8 cellular contexts compared by ENCODE assay signal in genomic region chr2:173966274-173967098, GRCh38. TPM values are rescaled to one million over a fixed set of nuclear protein-coding genes. Genes with fewer than 3 reads are reported as not detected.
DNase-seq lines count a peak whose midpoint lies in the region; ATAC-seq and TF ChIP-seq lines count a peak whose summit lies in the region.

No MANE protein-coding gene starts in this region.

- no peak for TF ChIP-seq CTCF in thoracic aorta (IDR thresholded peaks at IDR 0.05)

- peak overlapping the region; percentile 84 for H3K4me3 Mint-ChIP-seq in activated CD8-positive, alpha-beta memory T cell treated with anti-CD3 and anti-CD28 coated beads, Interleukin-2, amount 10 ng/mL, durations not matched to agents 7 days and 5 days
- peak overlapping the region; percentile 96 for H3K4me3 Mint-ChIP-seq in activated naive CD8-positive, alpha-beta T cell treated with anti-CD3 and anti-CD28 coated beads for 36 hours

- H3K4me1 ChIP-seq in thoracic aorta (ENCODE audit: control insufficient read depth in 1 of 2, low read depth in 2 of 2) = peaks cover 10 to 30% of the 10 kb centered on the region in 2 donors

- no peaks in the 10 kb centered on the region for H3K27me3 ChIP-seq in thoracic aorta (replicated peaks; ENCODE audit: insufficient read depth)

- H3K9me3 Mint-ChIP-seq in activated CD8-positive, alpha-beta memory T cell treated with anti-CD3 and anti-CD28 coated beads, Interleukin-2, amount 10 ng/mL, durations not matched to agents 7 days and 5 days (ENCODE audit: low read depth) = no peaks in the 10 kb centered on the region
- H3K9me3 Mint-ChIP-seq in activated naive CD8-positive, alpha-beta T cell treated with anti-CD3 and anti-CD28 coated beads for 36 hours = no peaks in the 10 kb centered on the region

- no peak for ATAC-seq in activated CD8-positive, alpha-beta memory T cell treated with anti-CD3 and anti-CD28 coated beads, Interleukin-2, amount 10 ng/mL, durations not matched to agents 7 days and 5 days
- ATAC-seq in thoracic aorta (ENCODE audit: insufficient number of reproducible peaks, low FRiP score, low read depth) (no peak), HG02970 (IDR thresholded peaks at IDR 0.05; ENCODE audit: low FRiP score, unreplicated experiment) (no peak)

- CTCF ChIA-PET in activated CD8-positive, alpha-beta memory T cell treated with anti-CD3 and anti-CD28 coated beads, Interleukin-2, amount 10 ng/mL, durations not matched to agents 7 days and 5 days (lab: Charles Lee) = interaction anchor here (0.8 to 1.5 kb wide), 2 partner anchors 10 to 282 kb away, joined by 3 read pairs; partner anchors contain the start of gene OLA1

- H3K9me3 ChIP-seq in thoracic aorta = no peaks in the 10 kb centered on the region

- H3K27ac ChIP-seq in thoracic aorta = peak overlapping the region; percentile 100

- peaks cover 1% of the 10 kb centered on the region for H3K27me3 Mint-ChIP-seq in activated CD8-positive, alpha-beta memory T cell treated with anti-CD3 and anti-CD28 coated beads, Interleukin-2, amount 10 ng/mL, durations not matched to agents 7 days and 5 days
- H3K27me3 Mint-ChIP-seq in activated naive CD8-positive, alpha-beta T cell treated with anti-CD3 and anti-CD28 coated beads for 36 hours = no peaks in the 10 kb centered on the region

- H3K36me3 ChIP-seq in thoracic aorta = no peaks in the 10 kb centered on the region

- H3K4me1 Mint-ChIP-seq in activated CD8-positive, alpha-beta memory T cell treated with anti-CD3 and anti-CD28 coated beads, Interleukin-2, amount 10 ng/mL, durations not matched to agents 7 days and 5 days = peaks cover 20% of the 10 kb centered on the region
- peaks cover 23% of the 10 kb centered on the region for H3K4me1 Mint-ChIP-seq in activated naive CD8-positive, alpha-beta T cell treated with anti-CD3 and anti-CD28 coated beads for 36 hours

- H3K4me3 ChIP-seq in thoracic aorta = peak overlapping the region; percentile 99

- H3K36me3 Mint-ChIP-seq in activated CD8-positive, alpha-beta memory T cell treated with anti-CD3 and anti-CD28 coated beads, Interleukin-2, amount 10 ng/mL, durations not matched to agents 7 days and 5 days = peaks cover 15% of the 10 kb centered on the region
- peaks cover 17% of the 10 kb centered on the region for H3K36me3 Mint-ChIP-seq in activated naive CD8-positive, alpha-beta T cell treated with anti-CD3 and anti-CD28 coated beads for 36 hours

- DNase-seq in activated CD8-positive, alpha-beta memory T cell treated with anti-CD3 and anti-CD28 coated beads, Interleukin-2, amount 10 ng/mL, durations not matched to agents 7 days and 5 days = no peak
- DNase-seq in activated CD8-positive, alpha-beta memory T cell treated with anti-CD3 and anti-CD28 coated beads, Interleukin-2, amount 50 U/mL, for 4 hours = no peak
- no peak for DNase-seq in activated naive CD8-positive, alpha-beta T cell treated with anti-CD3 and anti-CD28 coated beads for 36 hours
- DNase-seq in kidney tubule cell (ENCODE audit: low spot score) (peak; percentile 81), thoracic aorta (ENCODE audit: low spot score) (no peak), mesenteric fat pad (ENCODE audit: low spot score) (no peak), islet precursor cell (no peak)

- peak overlapping the region; percentile 99 for H3K27ac Mint-ChIP-seq in activated CD8-positive, alpha-beta memory T cell treated with anti-CD3 and anti-CD28 coated beads, Interleukin-2, amount 10 ng/mL, durations not matched to agents 7 days and 5 days
- peak overlapping the region; percentile 99 for H3K27ac Mint-ChIP-seq in activated naive CD8-positive, alpha-beta T cell treated with anti-CD3 and anti-CD28 coated beads for 36 hours

RNA-seq across cellular contexts. Expression of gene SP3, which starts 1.3 kb away (rescaled TPM):
- 100 to 1,000 TPM in 1 of 2 experiments, 10 to 100 TPM in 1; 95.7 to 105 TPM for total RNA-seq in activated CD8-positive, alpha-beta memory T cell treated with anti-CD3 and anti-CD28 coated beads, Interleukin-2, amount 10 ng/mL, durations not matched to agents 7 days and 5 days
- 10 to 100 TPM; 84.7 to 86.8 TPM for total RNA-seq in activated naive CD8-positive, alpha-beta T cell treated with anti-CD3 and anti-CD28 coated beads for 36 hours
- 10 to 100 TPM; 70.0 to 74.4 TPM for total RNA-seq in thoracic aorta
- 72.3 TPM for total RNA-seq in mesenteric fat pad
